8 cellular contexts compared by ENCODE assay signal in genomic region chr3:52454938-52455282, GRCh38. TPM values are rescaled to one million over a fixed set of nuclear protein-coding genes. Genes with fewer than 3 reads are reported as not detected.
A peak's percentile ranks its signal among the peaks of the same experiment; 100 is the strongest.
DNase-seq lines count a peak whose midpoint lies in the region; ATAC-seq and TF ChIP-seq lines count a peak whose summit lies in the region.

No MANE protein-coding gene starts in this region.

- intact Hi-C loops in lower leg skin (cut with DNase I; ENCODE audit: low total_unique reads), result loop anchor here (10.0 kb wide), 1 partner anchor 230 kb away; the partner anchor contains the start of genes GNL3 and PBRM1
- intact Hi-C loops in upper lobe of right lung (cut with DNase I), result no loop called here

- TF ChIP-seq CTCF in lower leg skin (IDR thresholded peaks at IDR 0.05) (no peak), upper lobe of right lung (IDR thresholded peaks at IDR 0.05) (no peak)

- no peak for DNase-seq in activated naive CD4-positive, alpha-beta T cell treated with Interleukin-2 at 50 U/mL for 16 hours
- DNase-seq in adipocyte (ENCODE audit: low read depth) (no peak), lower leg skin (ENCODE audit: low spot score in 2 of 2) (no peak), upper lobe of right lung (no peak), hypothalamus (lab: John Stamatoyannopoulos, UW) (no peak), NCI-H1694 treated with DMSO at 0.1 percent for 48 hours (lab: John Stamatoyannopoulos, UW) (no peak)
- DNase-seq in activated CD8-positive, alpha-beta memory T cell treated with anti-CD3 and anti-CD28 coated beads, Interleukin-2, amount 50 U/mL, for 4 hours, result no peak

- peak overlapping the region; percentile 89 for H3K9ac ChIP-seq in adipocyte (ENCODE audit: low read length)

- H3K27ac Mint-ChIP-seq in activated naive CD4-positive, alpha-beta T cell treated with anti-CD3 and anti-CD28 coated beads, Interleukin-2, amount 50 U/mL, for 24 hours, result peak overlapping the region; percentile 99

- H3K9me3 Mint-ChIP-seq in activated naive CD4-positive, alpha-beta T cell treated with anti-CD3 and anti-CD28 coated beads, Interleukin-2, amount 50 U/mL, for 24 hours, result no peaks in the 10 kb centered on the region

- ATAC-seq in upper lobe of right lung, result no peak

- H3K4me1 Mint-ChIP-seq in activated naive CD4-positive, alpha-beta T cell treated with anti-CD3 and anti-CD28 coated beads, Interleukin-2, amount 50 U/mL, for 24 hours, result peaks cover 46% of the 10 kb centered on the region

- peaks cover 3% of the 10 kb centered on the region for H3K36me3 Mint-ChIP-seq in activated naive CD4-positive, alpha-beta T cell treated with anti-CD3 and anti-CD28 coated beads, Interleukin-2, amount 50 U/mL, for 24 hours

- H3K4me1 ChIP-seq in adipocyte (ENCODE audit: control insufficient read depth, insufficient read depth, low read length) (peaks cover 15% of the 10 kb centered on the region), upper lobe of right lung (peaks cover 24% of the 10 kb centered on the region)

- H3K27me3 ChIP-seq in adipocyte (replicated peaks; ENCODE audit: control insufficient read depth, insufficient read depth, low read length), result no peaks in the 10 kb centered on the region
- H3K27me3 ChIP-seq in upper lobe of right lung, result no peaks in the 10 kb centered on the region

- no peak for TF ChIP-seq POLR2A in lower leg skin (IDR thresholded peaks at IDR 0.05)

- WGBS in lower leg skin, 2 donors, result 37 to 38% methylated on average over 11 of the region's 11 CpGs

- H3K4me3 Mint-ChIP-seq in activated naive CD4-positive, alpha-beta T cell treated with anti-CD3 and anti-CD28 coated beads, Interleukin-2, amount 50 U/mL, for 24 hours, result peak overlapping the region; percentile 93

- H3K27ac ChIP-seq in upper lobe of right lung, result peak overlapping the region; percentile 95

- H3K27me3 Mint-ChIP-seq in activated naive CD4-positive, alpha-beta T cell treated with anti-CD3 and anti-CD28 coated beads, Interleukin-2, amount 50 U/mL, for 24 hours, result no peaks in the 10 kb centered on the region

- H3K36me3 ChIP-seq in adipocyte (ENCODE audit: control insufficient read depth, insufficient read depth, low read length, severe bottlenecking) (peaks cover 24% of the 10 kb centered on the region), upper lobe of right lung (peaks cover 21% of the 10 kb centered on the region)

- H3K9me3 ChIP-seq in adipocyte (ENCODE audit: control insufficient read depth, low read length), result no peaks in the 10 kb centered on the region
- no peaks in the 10 kb centered on the region for H3K9me3 ChIP-seq in upper lobe of right lung

- peak overlapping the region; percentile 98 for H3K4me3 ChIP-seq in adipocyte (ENCODE audit: low read length)
- peak overlapping the region; percentile 19 for H3K4me3 ChIP-seq in lower leg skin (ENCODE audit: low read depth, poor library complexity, severe bottlenecking)
- peak overlapping the region; percentile 74 for H3K4me3 ChIP-seq in upper lobe of right lung

RNA-seq across cellular contexts. Expression of gene NISCH, which starts 0.5 kb away (rescaled TPM):
- total RNA-seq in lower leg skin (100 to 1,000 TPM in 1 of 4 donors, 10 to 100 TPM in 3; 69.9 to 133 (median 85.9) TPM), upper lobe of right lung (94.6 TPM)

RNA-seq across cellular contexts. Expression of gene TNNC1, which starts 1.1 kb away (rescaled TPM):
- total RNA-seq in lower leg skin (10 to 100 TPM in 3 of 4 donors, 1 to 10 TPM in 1; 6.3 to 73.7 (median 21.3) TPM), upper lobe of right lung (88.9 TPM)

RNA-seq across cellular contexts. Expression of gene SEMA3G, which starts 10.0 kb away (rescaled TPM):
- total RNA-seq in lower leg skin, result 10 to 100 TPM; 17.9 to 49.8 (median 26.9) TPM
- 27.6 TPM for total RNA-seq in upper lobe of right lung

RNA-seq across cellular contexts. Expression of gene STAB1, which starts 40.2 kb away (rescaled TPM):
- total RNA-seq in lower leg skin (10 to 100 TPM; 10.1 to 23.9 (median 12.1) TPM), upper lobe of right lung (152 TPM)

RNA-seq across cellular contexts. Expression of gene PHF7, which starts 44.5 kb away (rescaled TPM):
- 10 to 100 TPM in 2 of 4 donors, 1 to 10 TPM in 2; 6.5 to 15.7 (median 10.9) TPM for total RNA-seq in lower leg skin
- 6.8 TPM for total RNA-seq in upper lobe of right lung

Comparison
In these comparisons a context has a peak if more than half of its experiments do, and no peak if none do; other contexts are left out.
1. H3K4me3 ChIP-seq: peak in every context shown above with its lines; median percentile 98 in adipocyte; 74 in upper lobe of right lung; 19 in lower leg skin.